23 cellular contexts compared by ENCODE assay signal in the genomic region with DNA sequence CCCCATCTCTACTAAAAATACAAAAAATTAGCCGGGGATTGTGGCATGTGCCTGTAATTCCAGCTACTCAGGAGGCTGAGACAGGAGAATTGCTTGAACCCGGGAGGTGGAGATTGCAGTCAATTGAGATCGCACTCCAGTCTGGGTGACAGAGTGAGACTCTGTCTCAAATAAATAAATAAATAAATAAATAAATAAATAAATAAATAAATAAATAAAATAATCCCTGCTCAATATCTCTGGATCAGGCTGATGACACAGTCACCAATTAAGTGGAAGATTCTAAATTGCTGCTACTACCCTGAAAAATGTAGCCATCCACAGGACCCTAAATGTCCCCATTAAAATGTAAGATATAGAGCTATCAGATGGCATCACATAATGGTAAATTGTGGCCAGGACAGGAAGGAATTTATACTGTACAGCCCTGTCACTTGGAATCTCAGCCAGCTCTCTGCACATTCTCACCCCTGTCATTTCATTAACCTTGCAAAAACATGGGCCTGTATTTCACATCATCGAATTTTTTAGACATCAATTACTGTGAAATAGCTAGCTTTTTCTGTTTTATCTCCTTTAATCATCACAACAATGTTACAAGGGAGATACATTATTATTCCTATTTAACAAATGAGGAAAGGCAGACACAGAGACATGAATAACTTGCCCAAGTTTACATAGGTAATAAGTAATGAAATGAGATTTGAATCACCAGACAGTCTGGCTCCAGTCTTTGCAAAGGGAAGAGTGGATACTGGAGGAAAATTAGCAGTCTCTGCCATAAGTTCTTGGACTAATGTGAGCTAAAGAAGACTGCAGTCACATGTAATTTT. TPM values are rescaled to one million over a fixed set of nuclear protein-coding genes. Genes with fewer than 3 reads are reported as not detected.
A peak's percentile ranks its signal among the peaks of the same experiment; 100 is the strongest.
DNase-seq lines count a peak whose midpoint lies in the region; ATAC-seq and TF ChIP-seq lines count a peak whose summit lies in the region.
"Had no signal": no experiment of that assay in that cellular context is flagged by ENCODE, and none has a peak within 500 bp of the region (broad histone marks: within the 10 kb centered on the region; RNA-seq: fewer than 3 reads in every experiment).

No MANE protein-coding gene starts in this region.

- H3K27me3 ChIP-seq in GM23248 (replicated peaks; ENCODE audit: insufficient read depth) (no peaks in the 10 kb centered on the region), trophoblast cell (ENCODE audit: insufficient read depth, low read length) (no peaks in the 10 kb centered on the region)

- no peaks in the 10 kb centered on the region for H4K20me1 ChIP-seq in GM23248 (ENCODE audit: insufficient read depth)

- no peak overlapping the region for H4K12ac ChIP-seq in trophoblast cell (ENCODE audit: low read depth, low read length)

- CTCF ChIA-PET in activated CD8-positive, alpha-beta memory T cell treated with anti-CD3 and anti-CD28 coated beads, Interleukin-2, amount 10 ng/mL, durations not matched to agents 7 days and 5 days (lab: Charles Lee): interaction anchor here (1.1 kb wide), 1 partner anchor 10 kb away, joined by 4 read pairs; no protein-coding TSS in a partner anchor

- H4K8ac ChIP-seq in trophoblast cell (ENCODE audit: low read depth, low read length): no peak overlapping the region

- H3K36me3 ChIP-seq in GM23248 (ENCODE audit: low read depth) (no peaks in the 10 kb centered on the region), trophoblast cell (ENCODE audit: control insufficient read depth in 1 of 2, insufficient read depth in 2 of 2, low read length in 2 of 2) (no peaks in the 10 kb centered on the region)

- no peak overlapping the region for H2BK12ac ChIP-seq in trophoblast cell (ENCODE audit: low read length)

- H3K36me3 Mint-ChIP-seq in activated CD8-positive, alpha-beta memory T cell treated with anti-CD3 and anti-CD28 coated beads, Interleukin-2, amount 10 ng/mL, durations not matched to agents 7 days and 5 days: peaks cover 2% of the 10 kb centered on the region

- H3K4me3 Mint-ChIP-seq in activated CD8-positive, alpha-beta memory T cell treated with anti-CD3 and anti-CD28 coated beads, Interleukin-2, amount 10 ng/mL, durations not matched to agents 7 days and 5 days: no peak overlapping the region
- H3K4me3 Mint-ChIP-seq: CD8-positive, alpha-beta memory T cell had no signal

- no peaks in the 10 kb centered on the region for H3K79me1 ChIP-seq in trophoblast cell (ENCODE audit: low read length)

- H3K9ac ChIP-seq in GM23248 (no peak overlapping the region), trophoblast cell (ENCODE audit: low read length) (no peak overlapping the region)

- in situ Hi-C loops in GM23248 (cut with MboI): no loop called here

- H4K91ac ChIP-seq in trophoblast cell (ENCODE audit: low read depth, low read length): no peak overlapping the region

- H2BK120ac ChIP-seq in trophoblast cell (ENCODE audit: insufficient read depth, low read length, poor library complexity): peak overlapping the region; percentile 32

- DNase-seq in GM23248 (peak; percentile 26), SK-N-DZ (ENCODE audit: low spot score) (peak; percentile 98), fibroblast of villous mesenchyme (ENCODE audit: low read depth) (peak; percentile 10), trophoblast cell (no peak), EL (no peak), posterior vena cava (ENCODE audit: low spot score) (no peak)
- DNase-seq in activated CD8-positive, alpha-beta memory T cell treated with anti-CD3 and anti-CD28 coated beads, Interleukin-2, amount 10 ng/mL, durations not matched to agents 7 days and 5 days: no peak
- DNase-seq in stimulated activated CD4-positive, alpha-beta T cell treated with anti-CD3 and anti-CD28 coated beads, Interleukin-4, amount 100 ng/mL, for 24 hours: no peak
- DNase-seq: CD8-positive, alpha-beta memory T cell; DMS79 treated with DMSO at 0.1 percent for 48 hours; Kasumi-1; MV-4-11; NCI-H1105 treated with DMSO at 0.1 percent for 48 hours; NCI-H146; NCI-H1930; NCI-H2107; NCI-H524; PC-9; SHP77; SW 1271 had no signal

- no peak for ATAC-seq in activated CD8-positive, alpha-beta memory T cell treated with anti-CD3 and anti-CD28 coated beads, Interleukin-2, amount 10 ng/mL, durations not matched to agents 7 days and 5 days
- ATAC-seq: HCT116 had no signal

- H3K9me2 ChIP-seq in GM23248 (ENCODE audit: insufficient read depth): no peaks in the 10 kb centered on the region

- H3K4me1 ChIP-seq in GM23248 (ENCODE audit: insufficient read depth) (peaks cover 19% of the 10 kb centered on the region), trophoblast cell (ENCODE audit: control insufficient read depth in 1 of 2, insufficient read depth in 2 of 2, low read length in 2 of 2) (no peaks in the 10 kb centered on the region)

- no peak overlapping the region for H3K27ac ChIP-seq in GM23248
- no peak overlapping the region for H3K27ac ChIP-seq in trophoblast cell (ENCODE audit: low read depth, low read length)
- H3K27ac ChIP-seq: C4-2B, PC-9, RWPE1 had no signal

- H2AFZ ChIP-seq in GM23248 (no peak overlapping the region), trophoblast cell (ENCODE audit: insufficient read depth, low read length, poor library complexity) (no peak overlapping the region)
- H2AFZ ChIP-seq: PC-9 had no signal

- no peak overlapping the region for H3K14ac ChIP-seq in trophoblast cell (ENCODE audit: low read length)

- H3K18ac ChIP-seq in trophoblast cell (ENCODE audit: low read length): no peak overlapping the region

- no peaks in the 10 kb centered on the region for H3K9me3 Mint-ChIP-seq in activated CD8-positive, alpha-beta memory T cell treated with anti-CD3 and anti-CD28 coated beads, Interleukin-2, amount 10 ng/mL, durations not matched to agents 7 days and 5 days (ENCODE audit: low read depth)

- H3K79me2 ChIP-seq in GM23248 (ENCODE audit: insufficient read depth) (no peaks in the 10 kb centered on the region), trophoblast cell (ENCODE audit: control insufficient read depth, insufficient read depth, low read length, poor library complexity) (no peaks in the 10 kb centered on the region)

- H3K23ac ChIP-seq in trophoblast cell (ENCODE audit: low read length): no peak overlapping the region

- peaks cover 2% of the 10 kb centered on the region for H3K4me1 Mint-ChIP-seq in activated CD8-positive, alpha-beta memory T cell treated with anti-CD3 and anti-CD28 coated beads, Interleukin-2, amount 10 ng/mL, durations not matched to agents 7 days and 5 days
- H3K4me1 Mint-ChIP-seq: CD8-positive, alpha-beta memory T cell had no signal

- H2AK5ac ChIP-seq in trophoblast cell (ENCODE audit: low read length): no peak overlapping the region

- H3F3A ChIP-seq in GM23248 (ENCODE audit: insufficient read depth): peaks cover 24% of the 10 kb centered on the region

- peaks cover 3% of the 10 kb centered on the region for H3K27me3 Mint-ChIP-seq in activated CD8-positive, alpha-beta memory T cell treated with anti-CD3 and anti-CD28 coated beads, Interleukin-2, amount 10 ng/mL, durations not matched to agents 7 days and 5 days

- no peak for TF ChIP-seq CTCF in fibroblast of villous mesenchyme (IDR thresholded peaks at IDR 0.05; ENCODE audit: insufficient read depth, low read depth, low read length)

- intact Hi-C loops in posterior vena cava (cut with DNase I): no loop called here

- no peaks in the 10 kb centered on the region for H3K9me3 ChIP-seq in GM23248 (ENCODE audit: low read depth)
- peaks cover 3% of the 10 kb centered on the region for H3K9me3 ChIP-seq in trophoblast cell (ENCODE audit: insufficient read depth, low read depth, low read length)

- 72 to 79% methylated on average over 4 of the region's 4 CpGs for WGBS in GM23248 (ENCODE audit: low coverage in 1 of 2, low lambda C conversion rate in 2 of 2, missing lambda C conversion rate in 2 of 2), 2 experiments
- WGBS in trophoblast cell (ENCODE audit: extremely low coverage, insufficient coverage, insufficient read length): no CpG with 5 or more reads among the region's 4 CpGs

- no peak overlapping the region for H3K4ac ChIP-seq in trophoblast cell (ENCODE audit: low read depth, low read length)

- no peak overlapping the region for H3K4me3 ChIP-seq in GM23248
- no peak overlapping the region for H3K4me3 ChIP-seq in fibroblast of villous mesenchyme (ENCODE audit: low read depth, low read length)
- no peak overlapping the region for H3K4me3 ChIP-seq in trophoblast cell (ENCODE audit: low read depth, low read length)
- H3K4me3 ChIP-seq: PC-9 had no signal

- H3K27ac Mint-ChIP-seq in activated CD8-positive, alpha-beta memory T cell treated with anti-CD3 and anti-CD28 coated beads, Interleukin-2, amount 10 ng/mL, durations not matched to agents 7 days and 5 days: no peak overlapping the region
- H3K27ac Mint-ChIP-seq: CD8-positive, alpha-beta memory T cell had no signal

- no peak overlapping the region for H3K4me2 ChIP-seq in GM23248 (ENCODE audit: unreplicated experiment)
- no peak overlapping the region for H3K4me2 ChIP-seq in trophoblast cell (ENCODE audit: low read length)
- H3K4me2 ChIP-seq: PC-9 had no signal

- no peak overlapping the region for H2BK5ac ChIP-seq in trophoblast cell (ENCODE audit: low read depth, low read length, poor library complexity)

RNA-seq across cellular contexts. Expression of gene NTPCR, which starts 56.7 kb away (rescaled TPM):
- 23.8 and 47.0 TPM in 2 replicates for total RNA-seq in GM23248 (2014; rRNA removed; shearing (Covaris generic))
- 67.2 and 67.7 TPM in 2 replicates for polyA plus RNA-seq in GM23248 (2016; fragmentation: Nextera tagmentation; extraction: Ambion mirVana)
- polyA plus RNA-seq in SK-N-DZ (2014; cell fraction: cytosol; rRNA removed): 54.2 and 68.1 TPM in 2 replicates
- 34.2 and 38.7 TPM in 2 replicates for polyA plus RNA-seq in SK-N-DZ (2014; cell fraction: nucleus; rRNA removed)
- 14.8 and 20.7 TPM in 2 replicates for total RNA-seq in fibroblast of villous mesenchyme
- 28.8 and 32.4 TPM in 2 replicates for polyA plus RNA-seq in trophoblast cell (2013)
- total RNA-seq in activated CD8-positive, alpha-beta memory T cell treated with anti-CD3 and anti-CD28 coated beads, Interleukin-2, amount 10 ng/mL, durations not matched to agents 7 days and 5 days: 10 to 100 TPM; 27.2 to 27.5 TPM
- total RNA-seq in posterior vena cava: 10 to 100 TPM; 27.5 to 37.3 TPM

Comparison
In these comparisons a context has a peak if more than half of its experiments do, and no peak if none do; other contexts are left out.
1. DNase-seq: peak in GM23248 (single experiment), SK-N-DZ (single experiment) and fibroblast of villous mesenchyme (single experiment); none in trophoblast cell (0 of 2), EL (single experiment), activated CD8-positive, alpha-beta memory T cell treated with anti-CD3 and anti-CD28 coated beads, Interleukin-2, amount 10 ng/mL, durations not matched to agents 7 days and 5 days (single experiment), stimulated activated CD4-positive, alpha-beta T cell treated with anti-CD3 and anti-CD28 coated beads, Interleukin-4, amount 100 ng/mL, for 24 hours (single experiment) and posterior vena cava (single experiment).